10 cellular contexts compared by ENCODE assay signal in the genomic region with DNA sequence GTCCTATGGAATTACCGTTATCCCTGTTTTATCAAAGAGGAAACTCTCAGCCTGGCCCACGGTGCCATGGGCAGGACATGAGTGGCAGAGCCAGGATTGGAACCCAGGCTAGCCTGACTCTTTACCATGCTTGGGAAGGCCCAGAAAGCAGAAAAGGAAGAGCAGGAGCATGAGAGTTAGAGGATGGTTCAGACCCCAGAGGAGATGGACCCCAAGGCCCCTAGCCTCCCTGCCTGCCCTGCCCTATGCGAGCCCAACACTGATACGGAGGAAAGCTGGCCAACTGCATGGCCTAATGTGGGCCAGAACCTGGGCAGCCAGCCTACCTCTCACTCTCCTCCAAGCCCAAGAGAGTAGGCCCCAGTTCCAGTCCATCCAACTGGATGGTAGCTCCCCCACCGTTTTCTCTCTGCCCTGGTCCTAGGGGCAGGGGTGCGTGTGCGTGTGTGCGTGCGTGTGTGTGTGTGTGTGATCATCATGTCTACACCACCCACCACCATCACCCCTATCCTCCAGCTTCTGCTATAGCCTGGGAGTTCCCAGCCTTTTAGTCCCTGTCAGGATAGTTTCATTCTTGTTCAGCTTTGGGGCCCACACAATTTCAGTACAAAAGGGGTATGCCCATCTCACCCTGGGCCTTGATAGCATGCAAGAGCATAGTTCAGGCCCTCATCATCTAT. TPM values are rescaled to one million over a fixed set of nuclear protein-coding genes. Genes with fewer than 3 reads are reported as not detected.
DNase-seq lines count a peak whose midpoint lies in the region; ATAC-seq and TF ChIP-seq lines count a peak whose summit lies in the region.
"Had no signal": no experiment of that assay in that cellular context is flagged by ENCODE, and none has a peak within 500 bp of the region (broad histone marks: within the 10 kb centered on the region; RNA-seq: fewer than 3 reads in every experiment).

No MANE protein-coding gene starts in this region.

- H3K27me3 Mint-ChIP-seq in effector memory CD8-positive, alpha-beta T cell: no peaks in the 10 kb centered on the region

- H3K9me3 Mint-ChIP-seq in effector memory CD8-positive, alpha-beta T cell: no peaks in the 10 kb centered on the region

- peak overlapping the region; percentile 60; the same call in 1 of the 2 replicates for H3K4me2 ChIP-seq in OCI-LY7 (ENCODE audit: low read length)

- H3K4me3 Mint-ChIP-seq in effector memory CD8-positive, alpha-beta T cell: peak overlapping the region in 1 of 2 donors; percentile 62

- no peak for ATAC-seq in effector memory CD8-positive, alpha-beta T cell (replicated peaks)
- no peak for ATAC-seq in HG02970 (IDR thresholded peaks at IDR 0.05; ENCODE audit: low FRiP score, unreplicated experiment)
- no peak for ATAC-seq in left lobe of liver

- no peaks in the 10 kb centered on the region for H3K9me3 ChIP-seq in OCI-LY7 (ENCODE audit: low read length)

- peak; percentile 83 for DNase-seq in GM12865 (ENCODE audit: low read depth)
- no peak for DNase-seq in OCI-LY7 (ENCODE audit: low spot score)
- no peak for DNase-seq in effector memory CD8-positive, alpha-beta T cell
- DNase-seq in stimulated activated CD4-positive, alpha-beta T cell treated with anti-CD3 and anti-CD28 coated beads, Interleukin-1b, Interleukin-23, amount 100 ng/mL, for 48 hours: peak; percentile 61
- DNase-seq in left lobe of liver (ENCODE audit: low spot score): no peak
- DNase-seq in KG1 (lab: John Stamatoyannopoulos, UW): no peak
- no peak for DNase-seq in NCI-H82 (lab: John Stamatoyannopoulos, UW)
- DNase-seq: mesendoderm, NCI-H1436 had no signal

- H2AFZ ChIP-seq in OCI-LY7 (ENCODE audit: low read length): no peak overlapping the region; the same call in 1 of the 2 replicates

- H3K36me3 ChIP-seq in OCI-LY7 (ENCODE audit: insufficient read depth, low read length): no peaks in the 10 kb centered on the region

- H3K79me2 ChIP-seq in OCI-LY7 (ENCODE audit: insufficient read depth, low read depth, low read length): no peaks in the 10 kb centered on the region

- POLR2A ChIA-PET in OCI-LY7 (lab: Charles Lee): interaction anchor here (1.1 kb wide), 1 partner anchor 24 kb away, joined by 5 read pairs; no protein-coding TSS in a partner anchor

- H3K4me1 ChIP-seq in OCI-LY7 (ENCODE audit: insufficient read depth, low read length, poor library complexity, severe bottlenecking): peaks cover 18% of the 10 kb centered on the region

- H3K27ac ChIP-seq in OCI-LY7 (ENCODE audit: low read depth, low read length, poor library complexity, severe bottlenecking): no peak overlapping the region

- BruUV-seq in OCI-LY7 (replicated peaks; lab: Mats Ljungman, UMichigan): no TSS peak

- TF ChIP-seq CTCF in GM12865 (IDR thresholded peaks at IDR 0.05; ENCODE audit: insufficient read depth, low read depth, low read length, missing control alignments): no peak
- no peak for TF ChIP-seq CTCF in OCI-LY7 (conservative IDR thresholded peaks at IDR 0.05; ENCODE audit: low read length)

- peaks cover 33 to 34% of the 10 kb centered on the region in 2 donors for H3K4me1 Mint-ChIP-seq in effector memory CD8-positive, alpha-beta T cell (ENCODE audit: low read depth in 2 of 2)

- intact Hi-C loops in OCI-LY7 (cut with micrococcal nuclease; ENCODE audit: unreplicated experiment): no loop called here

- CTCF ChIA-PET in OCI-LY7 (lab: Charles Lee; ENCODE audit: unreplicated experiment): interaction anchor here (0.6 to 2.6 kb wide), 4 partner anchors 12 to 127 kb away, joined by 3 to 13 read pairs (median 3); no protein-coding TSS in a partner anchor

- no peaks in the 10 kb centered on the region for H3K9me2 ChIP-seq in OCI-LY7 (ENCODE audit: insufficient read depth, low read length)

- peaks cover 30% of the 10 kb centered on the region for H3K36me3 Mint-ChIP-seq in effector memory CD8-positive, alpha-beta T cell (ENCODE audit: insufficient read depth)

- peak overlapping the region; percentile 93 to 97 for H3K27ac Mint-ChIP-seq in effector memory CD8-positive, alpha-beta T cell

- no peaks in the 10 kb centered on the region for H4K20me1 ChIP-seq in OCI-LY7 (ENCODE audit: insufficient read depth, low read length)

- H3K4me3 ChIP-seq in GM12865 (ENCODE audit: low read depth, low read length): no peak overlapping the region
- no peak overlapping the region for H3K4me3 ChIP-seq in OCI-LY7 (ENCODE audit: low read depth, low read length, poor library complexity, severe bottlenecking)

RNA-seq across cellular contexts. Expression of a gene that starts 15.4 kb away (rescaled TPM):
- total RNA-seq in OCI-LY7 (2014; rRNA removed; shearing (Covaris generic)): 4.5 and 5.3 TPM in 2 replicates
- total RNA-seq in OCI-LY7 (2022) (5.3 and 5.5 TPM in 2 replicates), left lobe of liver (1.1 TPM)

RNA-seq across cellular contexts. Expression of a gene that starts 16.9 kb away (rescaled TPM):
- 12.9 and 14.3 TPM in 2 replicates for total RNA-seq in OCI-LY7 (2014; rRNA removed; shearing (Covaris generic))
- total RNA-seq in OCI-LY7 (2022): 5.0 and 6.5 TPM in 2 replicates
- total RNA-seq in left lobe of liver: 120 TPM

RNA-seq across cellular contexts. Expression of a gene that starts 36.7 kb away (rescaled TPM):
- not detected in 2 replicates for total RNA-seq in OCI-LY7 (2014; rRNA removed; shearing (Covaris generic))
- total RNA-seq in OCI-LY7 (2022): 0.48 TPM in 1 of 2 replicates, not detected in the other
- 1.7 TPM for total RNA-seq in left lobe of liver

RNA-seq across cellular contexts. Expression of a gene that starts 43.1 kb away (rescaled TPM):
- 71.3 and 103 TPM in 2 replicates for total RNA-seq in OCI-LY7 (2014; rRNA removed; shearing (Covaris generic))
- 52.1 and 55.2 TPM in 2 replicates for total RNA-seq in OCI-LY7 (2022)
- total RNA-seq in left lobe of liver: 66.6 TPM

RNA-seq across cellular contexts. Expression of a gene that starts 44.0 kb away (rescaled TPM):
- 20.8 and 33.2 TPM in 2 replicates for total RNA-seq in OCI-LY7 (2014; rRNA removed; shearing (Covaris generic))
- total RNA-seq in OCI-LY7 (2022) (37.1 and 40.3 TPM in 2 replicates), left lobe of liver (21.2 TPM)

Comparison
In these comparisons a context has a peak if more than half of its experiments do, and no peak if none do; other contexts are left out.
1. DNase-seq: peak in GM12865 (single experiment) and stimulated activated CD4-positive, alpha-beta T cell treated with anti-CD3 and anti-CD28 coated beads, Interleukin-1b, Interleukin-23, amount 100 ng/mL, for 48 hours (single experiment); none in OCI-LY7 (single experiment), effector memory CD8-positive, alpha-beta T cell (0 of 3), left lobe of liver (single experiment), KG1 (single experiment) and NCI-H82 (single experiment).